ENCODE assay signal across 39 cellular contexts in genomic region chr2:101372792-101373191, GRCh38. TPM values are rescaled to one million over a fixed set of nuclear protein-coding genes. Genes with fewer than 3 reads are reported as not detected.
DNase-seq lines count a peak whose midpoint lies in the region; ATAC-seq, FAIRE-seq and TF ChIP-seq lines count a peak whose summit lies in the region.
"Had no signal": no experiment of that assay in that cellular context is flagged by ENCODE, and none has a peak within 500 bp of the region (broad histone marks: within the 10 kb centered on the region; RNA-seq: fewer than 3 reads in every experiment).

No MANE protein-coding gene starts in this region.

- no peak for DNase-seq in HepG2 (ENCODE audit: low spot score)
- no peak for DNase-seq in right lobe of liver
- no peak for DNase-seq in Caco-2
- no peak for DNase-seq in activated B cell treated with CpG ODN at 0.5 μM for 24 hours
- no peak for DNase-seq in HEK293T (ENCODE audit: extremely low spot score)
- DNase-seq in medulla oblongata (ENCODE audit: extremely low spot score): no peak
- DNase-seq: 8988T; ACHN; AML-193; BE2C; C1 segment of cervical spinal cord; Calu3; CD4-positive, alpha-beta memory T cell; CD4-positive, alpha-beta T cell; CD4-positive, CD25-positive, alpha-beta regulatory T cell; CD8-positive, alpha-beta memory T cell; CD8-positive, alpha-beta T cell; COR-L47; DMS 273 treated with DMSO at 0.1 percent for 48 hours; DMS153; DMS53; DMS79; DMS79 treated with DMSO at 0.1 percent for 48 hours; DND-41; EL had no signal

- ATAC-seq in HepG2: no peak
- no peak for ATAC-seq in right lobe of liver
- no peak for ATAC-seq in activated B cell treated with CpG ODN at 0.5 μM for 24 hours (ENCODE audit: low read depth)
- no peak for ATAC-seq in GM21515 (IDR thresholded peaks at IDR 0.05; ENCODE audit: unreplicated experiment)
- ATAC-seq: A549; CD8-positive, alpha-beta T cell had no signal

- H3K4me1 Mint-ChIP-seq in Caco-2 (ENCODE audit: low read depth, unreplicated experiment) (peaks cover 40% of the 10 kb centered on the region), activated B cell treated with CpG ODN at 0.5 μM for 24 hours (no peaks in the 10 kb centered on the region)
- H3K4me1 Mint-ChIP-seq: B cell had no signal

- H3K9ac ChIP-seq in HepG2 (ENCODE audit: insufficient read depth, low read depth, low read length): no peak overlapping the region
- H3K9ac ChIP-seq: BLaER1; BLaER1 treated with 17β-estradiol and CSF1 and Interleukin-3, amounts not matched to agents 10 nM and 100 nM had no signal

- H3K4me3 Mint-ChIP-seq in Caco-2 (ENCODE audit: unreplicated experiment) (no peak overlapping the region), activated B cell treated with CpG ODN at 0.5 μM for 24 hours (no peak overlapping the region)
- H3K4me3 Mint-ChIP-seq: B cell; CD14-positive monocyte; CD4-positive, alpha-beta memory T cell; CD4-positive, alpha-beta T cell; CD8-positive, alpha-beta memory T cell; CD8-positive, alpha-beta T cell had no signal

- H3K27ac ChIP-seq in HepG2 (ENCODE audit: extremely low read length, insufficient read depth, low read length): no peak overlapping the region
- no peak overlapping the region for H3K27ac ChIP-seq in right lobe of liver
- no peak overlapping the region for H3K27ac ChIP-seq in HEK293 (ENCODE audit: extremely low read depth, low read depth, low read length)
- H3K27ac ChIP-seq: 22Rv1; A549; BLaER1; BLaER1 treated with 17β-estradiol and CSF1 and Interleukin-3, amounts not matched to agents 10 nM and 100 nM; C4-2B had no signal

- no peak for TF ChIP-seq RAD21 in HepG2 (CRISPR knock-in tag; IDR thresholded peaks at IDR 0.05)

- H3K36me3 Mint-ChIP-seq in Caco-2 (ENCODE audit: insufficient read depth, unreplicated experiment) (peaks cover 17% of the 10 kb centered on the region), activated B cell treated with CpG ODN at 0.5 μM for 24 hours (ENCODE audit: low read depth) (no peaks in the 10 kb centered on the region)
- H3K36me3 Mint-ChIP-seq: CD4-positive, alpha-beta memory T cell; CD8-positive, alpha-beta T cell had no signal

- H3K36me3 ChIP-seq in HepG2 (replicated peaks in 1 of 2; ENCODE audit: control insufficient read depth in 1 of 2, insufficient read depth in 2 of 2, low read length in 2 of 2): no peaks in the 10 kb centered on the region
- no peaks in the 10 kb centered on the region for H3K36me3 ChIP-seq in right lobe of liver
- H3K36me3 ChIP-seq in Caco-2 (ENCODE audit: control insufficient read depth, insufficient read depth, low read length): no peaks in the 10 kb centered on the region; the same call in 1 of the 2 replicates
- H3K36me3 ChIP-seq in HEK293 (ENCODE audit: control insufficient read depth in 2 of 2, insufficient read depth in 1 of 2, low read length in 2 of 2): no peaks in the 10 kb centered on the region
- H3K36me3 ChIP-seq: BE2C; BLaER1; BLaER1 treated with 17β-estradiol and CSF1 and Interleukin-3, amounts not matched to agents 10 nM and 100 nM had no signal

- no peaks in the 10 kb centered on the region for H3K9me3 ChIP-seq in HepG2 (ENCODE audit: low read length)
- H3K9me3 ChIP-seq in right lobe of liver: no peaks in the 10 kb centered on the region
- H3K9me3 ChIP-seq in Caco-2: no peaks in the 10 kb centered on the region; the same call in 1 of the 2 replicates
- no peaks in the 10 kb centered on the region for H3K9me3 ChIP-seq in HEK293 (ENCODE audit: control insufficient read depth, insufficient read depth, low read depth, low read length)
- H3K9me3 ChIP-seq: A549, BE2C had no signal

- no peak overlapping the region for H3K4me3 ChIP-seq in HepG2 (replicated peaks in 1 of 3; ENCODE audit: insufficient read depth in 1 of 3, low read depth in 2 of 3, low read length in 3 of 3)
- H3K4me3 ChIP-seq in right lobe of liver: no peak overlapping the region
- H3K4me3 ChIP-seq in Caco-2 (ENCODE audit: low read depth, low read length): no peak overlapping the region
- H3K4me3 ChIP-seq in HEK293 (ENCODE audit: low read depth, low read length): no peak overlapping the region
- H3K4me3 ChIP-seq: A549; BLaER1; BLaER1 treated with 17β-estradiol and CSF1 and Interleukin-3, amounts not matched to agents 10 nM and 100 nM had no signal

- TF ChIP-seq EP300 in HepG2 (IDR thresholded peaks at IDR 0.05; ENCODE audit: low read depth in 2 of 2, low read length in 2 of 2) (no peak), HepG2 (CRISPR knock-in tag; IDR thresholded peaks at IDR 0.05; ENCODE audit: borderline replicate concordance) (no peak)

- TF ChIP-seq POLR2A in HepG2 (IDR thresholded peaks at IDR 0.05; ENCODE audit: insufficient read depth in 1 of 2, low read depth in 2 of 2, low read length in 2 of 2): no peak
- TF ChIP-seq POLR2A in right lobe of liver (IDR thresholded peaks at IDR 0.05): no peak

- H3K27me3 Mint-ChIP-seq in Caco-2 (ENCODE audit: insufficient read depth, unreplicated experiment) (no peaks in the 10 kb centered on the region), activated B cell treated with CpG ODN at 0.5 μM for 24 hours (no peaks in the 10 kb centered on the region)
- H3K27me3 Mint-ChIP-seq: CD4-positive, alpha-beta memory T cell; CD4-positive, alpha-beta T cell had no signal

- in situ Hi-C loops in HepG2 (cut with HindIII; ENCODE audit: extremely low pct_ligation_motif_present, low pct_unique_long_range_greater_than_20kb): no loop called here

- H3K27me3 ChIP-seq in HepG2 (ENCODE audit: control insufficient read depth in 1 of 2, insufficient read depth in 2 of 2, low read length in 2 of 2) (peaks cover 6 to 66% of the 10 kb centered on the region in 2 experiments; a peak in 4 of 5 replicates), right lobe of liver (no peaks in the 10 kb centered on the region), Caco-2 (replicated peaks; ENCODE audit: control insufficient read depth, insufficient read depth, low read length) (no peaks in the 10 kb centered on the region)
- H3K27me3 ChIP-seq: BE2C; BLaER1; BLaER1 treated with 17β-estradiol and CSF1 and Interleukin-3, amounts not matched to agents 10 nM and 100 nM had no signal

- intact Hi-C loops in HepG2 (cut with micrococcal nuclease; ENCODE audit: unreplicated experiment): no loop called here
- intact Hi-C loops in right lobe of liver (cut with DNase I): no loop called here
- intact Hi-C loops in Caco-2 (cut with micrococcal nuclease; ENCODE audit: unreplicated experiment): loop anchor here (1.0 kb wide), 1 partner anchor 13 kb away; no protein-coding TSS in a partner anchor
- intact Hi-C loops in activated B cell treated with CpG ODN at 0.5 μM for 24 hours (cut with micrococcal nuclease): no loop called here

- 0 out of 2 replicates have a peak, but pooled peaks cover 7% of the 10 kb centered on the region for H3K4me1 ChIP-seq in HepG2 (ENCODE audit: insufficient read depth, low read length)
- H3K4me1 ChIP-seq in right lobe of liver: no peaks in the 10 kb centered on the region
- peaks cover 40% of the 10 kb centered on the region for H3K4me1 ChIP-seq in Caco-2
- H3K4me1 ChIP-seq in HEK293 (ENCODE audit: control insufficient read depth, insufficient read depth, low read length): no peaks in the 10 kb centered on the region
- H3K4me1 ChIP-seq: A549, BE2C had no signal

- H3K9me3 Mint-ChIP-seq in Caco-2 (ENCODE audit: unreplicated experiment) (peaks cover 20% of the 10 kb centered on the region), activated B cell treated with CpG ODN at 0.5 μM for 24 hours (peaks cover 17% of the 10 kb centered on the region)
- H3K9me3 Mint-ChIP-seq: CD4-positive, alpha-beta T cell had no signal

- H3K79me2 ChIP-seq in HepG2 (ENCODE audit: insufficient read depth, low read length): no peaks in the 10 kb centered on the region

- no peaks in the 10 kb centered on the region for H4K20me1 ChIP-seq in HepG2 (ENCODE audit: insufficient read depth, low read length)
- H4K20me1 ChIP-seq: BLaER1; BLaER1 treated with 17β-estradiol and CSF1 and Interleukin-3, amounts not matched to agents 10 nM and 100 nM had no signal

- H3K4me2 ChIP-seq in HepG2 (ENCODE audit: low read depth, low read length): no peak overlapping the region
- H3K4me2 ChIP-seq: A549; BLaER1; BLaER1 treated with 17β-estradiol and CSF1 and Interleukin-3, amounts not matched to agents 10 nM and 100 nM had no signal

- 2% methylated on average over 1 of the region's 1 CpG for WGBS in HepG2 (ENCODE audit: low lambda C conversion rate)
- 69% methylated on average over 1 of the region's 1 CpG for WGBS in right lobe of liver (ENCODE audit: insufficient coverage, low coverage, low lambda C conversion rate, missing lambda C conversion rate)

- CTCF ChIA-PET in HepG2 (lab: Yijun Ruan, JAX; ENCODE audit: low intra/inter-chr PET ratio, low total read pairs) (no interaction called here), Caco-2 (lab: Charles Lee) (no interaction called here), HEK293 (lab: Yijun Ruan, JAX) (no interaction called here), activated B cell treated with CpG ODN at 0.5 μM for 24 hours (lab: Charles Lee) (no interaction called here), HEK293T (lab: Yijun Ruan, JAX) (interaction anchor here (1.0 kb wide), 1 partner anchor 30 kb away, joined by 5 read pairs; no protein-coding TSS in a partner anchor)

- BruUV-seq in HepG2 (replicated peaks; lab: Mats Ljungman, UMichigan) (no TSS peak), Caco-2 (replicated peaks; lab: Mats Ljungman, UMichigan) (no TSS peak)

- no peak for FAIRE-seq in HepG2 (lab: Jason Lieb, UNC)
- FAIRE-seq: A204.1, A549, D721Med had no signal

- no peak for TF ChIP-seq CTCF in HepG2 (CRISPR knock-in tag; IDR thresholded peaks at IDR 0.05)
- no peak for TF ChIP-seq CTCF in right lobe of liver (IDR thresholded peaks at IDR 0.05)
- no peak for TF ChIP-seq CTCF in Caco-2 (IDR thresholded peaks at IDR 0.05; ENCODE audit: insufficient read depth in 1 of 2, low read depth in 1 of 2, low read length in 1 of 2, severe bottlenecking in 1 of 2, unreplicated experiment in 1 of 2)
- no peak for TF ChIP-seq CTCF in HEK293 (tag by site-specific recombination; IDR thresholded peaks at IDR 0.05)
- TF ChIP-seq CTCF in activated B cell treated with CpG ODN at 0.5 μM for 24 hours (IDR thresholded peaks at IDR 0.05): no peak

- no peak overlapping the region for H2AFZ ChIP-seq in HepG2 (ENCODE audit: low read length)

- H3K27ac Mint-ChIP-seq in Caco-2 (ENCODE audit: unreplicated experiment): peak overlapping the region; percentile 80
- H3K27ac Mint-ChIP-seq in activated B cell treated with CpG ODN at 0.5 μM for 24 hours: peak overlapping the region; percentile 59
- H3K27ac Mint-ChIP-seq: B cell; CD14-positive monocyte; CD4-positive, alpha-beta memory T cell; CD4-positive, alpha-beta T cell; CD8-positive, alpha-beta T cell had no signal

- POLR2A ChIA-PET in HepG2 (lab: Yijun Ruan, JAX) (no interaction called here), Caco-2 (lab: Charles Lee) (no interaction called here), HEK293 (lab: Yijun Ruan, JAX) (no interaction called here), activated B cell treated with CpG ODN at 0.5 μM for 24 hours (lab: Charles Lee) (no interaction called here), HEK293T (lab: Yijun Ruan, JAX) (no interaction called here)

RNA-seq across cellular contexts. Expression of gene CREG2, which starts 14.5 kb away (rescaled TPM):
- total RNA-seq in HepG2 (2016; rRNA removed; fragmentation: Illumina TruSeq; extraction: Trizol) (0.18 TPM in 1 of 2 replicates, not detected in the other), right lobe of liver (under 1 TPM in 1 of 6 experiments, not detected in 5; 0.20 TPM), Caco-2 (2022) (119 and 120 TPM in 2 replicates), activated B cell treated with CpG ODN at 0.5 μM for 24 hours (not detected in 2 replicates)
- not detected in 2 replicates for total RNA-seq in HepG2 (2016; cell fraction: cytosol; rRNA removed; fragmentation: Illumina TruSeq; extraction: Trizol; ENCODE audit: low read depth)
- 0.13 TPM in 1 of 2 replicates, not detected in the other for total RNA-seq in HepG2 (2016; cell fraction: insoluble cytoplasmic fraction; rRNA removed; fragmentation: Illumina TruSeq; extraction: Trizol)
- total RNA-seq in HepG2 (2016; cell fraction: membrane; rRNA removed; fragmentation: Illumina TruSeq; extraction: Trizol): 0.28 TPM in 1 of 2 replicates, not detected in the other
- not detected in 2 replicates for total RNA-seq in HepG2 (2016; cell fraction: nucleus; rRNA removed; fragmentation: Illumina TruSeq; extraction: Trizol)
- polyA plus RNA-seq in HepG2 (2011; rRNA removed): 0.20 and 0.26 TPM in 2 replicates
- polyA plus RNA-seq in HepG2 (2011; cell fraction: cytosol; rRNA removed): 0.43 and 0.49 TPM in 2 replicates
- polyA plus RNA-seq in HepG2 (2011; cell fraction: nucleus; rRNA removed): 0.14 and 0.26 TPM in 2 replicates
- polyA plus RNA-seq in HepG2 (2012): 0.08 and 0.29 TPM in 2 replicates
- 0.20 TPM in 1 of 2 replicates, not detected in the other for polyA plus RNA-seq in HepG2 (2016; cell fraction: cytosol; fragmentation: Illumina TruSeq; extraction: Trizol; ENCODE audit: low read depth)
- polyA plus RNA-seq in HepG2 (2016; cell fraction: insoluble cytoplasmic fraction; fragmentation: Illumina TruSeq; extraction: Trizol; ENCODE audit: low read depth): not detected in 2 replicates
- polyA plus RNA-seq in HepG2 (2016; cell fraction: membrane; fragmentation: Illumina TruSeq; extraction: Trizol; ENCODE audit: low read depth): 0.47 TPM in 1 of 2 replicates, not detected in the other
- polyA plus RNA-seq in HepG2 (2016; cell fraction: nucleus; fragmentation: Illumina TruSeq; extraction: Trizol; ENCODE audit: insufficient read depth, low read depth): not detected in 2 replicates
- 40.8 TPM in 1 of 2 replicates, not detected in the other for polyA minus RNA-seq in HepG2 (2011; rRNA and poly(A)+ RNA removed; ENCODE audit: low replicate concordance)
- 0.99 TPM in 1 of 2 replicates, not detected in the other for polyA minus RNA-seq in HepG2 (2011; cell fraction: cytosol; rRNA and poly(A)+ RNA removed)
- not detected in 2 replicates for polyA minus RNA-seq in HepG2 (2011; cell fraction: nucleus; rRNA and poly(A)+ RNA removed)
- total RNA-seq: A673; B cell; CD4-positive, alpha-beta memory T cell; CD8-positive, alpha-beta memory T cell; CD8-positive, alpha-beta T cell had no signal
- polyA plus RNA-seq: AG04450; BJ; CD14-positive monocyte; CD8-positive, alpha-beta memory T cell had no signal

Comparison
In these comparisons a context has a peak if more than half of its experiments do, and no peak if none do; other contexts are left out.
1. RNA of gene CREG2, which starts 14.5 kb away (total RNA-seq): 119 to 120 TPM in Caco-2; not detected in activated B cell treated with CpG ODN at 0.5 μM for 24 hours, 0.13 to 0.28 TPM in HepG2 and 0.20 TPM in right lobe of liver; every median in the first group is over 10 times any median in the second.